1 cellular context compared by ENCODE assay signal in genomic region chr6:130946076-130946475, GRCh38.
TF ChIP-seq lines count a peak whose summit lies in the region.

No MANE protein-coding gene starts in this region.

TF ChIP-seq in endothelial cell of umbilical vein, 7 proteins besides CTCF, POLR2A, EP300 and RAD21:
- no peak for TF ChIP-seq MAX (IDR thresholded peaks at IDR 0.05; ENCODE audit: insufficient read depth, insufficient read length)
- no peak for TF ChIP-seq GATA2 (IDR thresholded peaks at IDR 0.05; ENCODE audit: insufficient read depth, insufficient read length, low read depth, low read length)
